ENCODE assay signal across 1 cellular context in genomic region chr4:4327652-4328121, GRCh38.
TF ChIP-seq lines count a peak whose summit lies in the region.

No MANE protein-coding gene starts in this region.

TF ChIP-seq in K562, 482 proteins besides CTCF, POLR2A, EP300 and RAD21 (continued from another document and continues in another):
- TF ChIP-seq ARID4B (CRISPR knock-in tag; IDR thresholded peaks at IDR 0.05) (peak; percentile 25; the same call in 1 of the 2 replicates), SMAD2 (IDR thresholded peaks at IDR 0.05; ENCODE audit: low read depth, low read length) (no peak), MAFF (IDR thresholded peaks at IDR 0.05; ENCODE audit: low read length) (no peak), ZNF707 (CRISPR knock-in tag; conservative IDR thresholded peaks at IDR 0.05) (no peak), ZNF778 (CRISPR knock-in tag; IDR thresholded peaks at IDR 0.05) (no peak), HDAC1 (IDR thresholded peaks at IDR 0.05) (no peak), TBP (optimal IDR thresholded peaks at IDR 0.05; ENCODE audit: low read depth, low read length) (peak; percentile 7), NFXL1 (CRISPR knock-in tag; IDR thresholded peaks at IDR 0.05) (no peak), YY1 (IDR thresholded peaks at IDR 0.05; ENCODE audit: borderline replicate concordance in 1 of 3, control insufficient read depth in 1 of 3, extremely low read depth in 1 of 3, insufficient read depth in 3 of 3, insufficient read length in 1 of 3, insufficient replicate concordance in 2 of 3, low read depth in 1 of 3, low read length in 2 of 3) (no peak), ZNF3 (CRISPR knock-in tag; IDR thresholded peaks at IDR 0.05) (no peak), USF1 (CRISPR knock-in tag; IDR thresholded peaks at IDR 0.05) (peak; percentile 66), PHTF2 (CRISPR knock-in tag; IDR thresholded peaks at IDR 0.05) (no peak), NR2C2 (CRISPR knock-in tag; IDR thresholded peaks at IDR 0.05) (no peak), NR2C2 (tag; IDR thresholded peaks at IDR 0.05) (peak; percentile 25; the same call in 1 of the 2 replicates), ZNF282 (CRISPR knock-in tag; IDR thresholded peaks at IDR 0.05) (no peak), SMARCA4 (IDR thresholded peaks at IDR 0.05) (no peak), MCM5 (IDR thresholded peaks at IDR 0.05; ENCODE audit: low read depth) (no peak), ZNF140 (CRISPR knock-in tag; IDR thresholded peaks at IDR 0.05) (no peak), L3MBTL2 (IDR thresholded peaks at IDR 0.05) (peak; percentile 60; the same call in 1 of the 2 replicates), SMAD4 (CRISPR knock-in tag; conservative IDR thresholded peaks at IDR 0.05) (peak; percentile 52; the same call in 1 of the 2 replicates), VEZF1 (CRISPR knock-in tag; IDR thresholded peaks at IDR 0.05) (0 out of 2 replicates have a peak, but pooled peaks have one; percentile 18), CBFA2T3 (IDR thresholded peaks at IDR 0.05) (no peak), MYC (IDR thresholded peaks at IDR 0.05; ENCODE audit: low read depth, low read length) (peak; percentile 54; the same call in 1 of the 2 replicates), MYC (CRISPR knock-in tag; IDR thresholded peaks at IDR 0.05; ENCODE audit: borderline replicate concordance, low read depth) (no peak), GTF2B (IDR thresholded peaks at IDR 0.05; ENCODE audit: extremely low read depth, insufficient read length) (no peak), PHF8 (IDR thresholded peaks at IDR 0.05; ENCODE audit: borderline replicate concordance, low read length) (peak; percentile 19; the same call in 1 of the 2 replicates), FOXA3 (CRISPR knock-in tag; conservative IDR thresholded peaks at IDR 0.05 in 1 of 2, IDR thresholded peaks at IDR 0.05 in 1 of 2) (0 out of 4 replicates have a peak, but pooled peaks of 1 of the 2 experiments have one; percentile 19), ZNF431 (CRISPR knock-in tag; IDR thresholded peaks at IDR 0.05) (no peak), ZBTB7A (IDR thresholded peaks at IDR 0.05; ENCODE audit: borderline replicate concordance, control insufficient read depth, low read depth, low read length) (peak; percentile 93)
- TF ChIP-seq, protein P1, sequence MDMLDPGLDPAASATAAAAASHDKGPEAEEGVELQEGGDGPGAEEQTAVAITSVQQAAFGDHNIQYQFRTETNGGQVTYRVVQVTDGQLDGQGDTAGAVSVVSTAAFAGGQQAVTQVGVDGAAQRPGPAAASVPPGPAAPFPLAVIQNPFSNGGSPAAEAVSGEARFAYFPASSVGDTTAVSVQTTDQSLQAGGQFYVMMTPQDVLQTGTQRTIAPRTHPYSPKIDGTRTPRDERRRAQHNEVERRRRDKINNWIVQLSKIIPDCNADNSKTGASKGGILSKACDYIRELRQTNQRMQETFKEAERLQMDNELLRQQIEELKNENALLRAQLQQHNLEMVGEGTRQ (CRISPR knock-in tag; IDR thresholded peaks at IDR 0.05) = peak; percentile 34; the same call in 1 of the 2 replicates
- TF ChIP-seq, protein P2, sequence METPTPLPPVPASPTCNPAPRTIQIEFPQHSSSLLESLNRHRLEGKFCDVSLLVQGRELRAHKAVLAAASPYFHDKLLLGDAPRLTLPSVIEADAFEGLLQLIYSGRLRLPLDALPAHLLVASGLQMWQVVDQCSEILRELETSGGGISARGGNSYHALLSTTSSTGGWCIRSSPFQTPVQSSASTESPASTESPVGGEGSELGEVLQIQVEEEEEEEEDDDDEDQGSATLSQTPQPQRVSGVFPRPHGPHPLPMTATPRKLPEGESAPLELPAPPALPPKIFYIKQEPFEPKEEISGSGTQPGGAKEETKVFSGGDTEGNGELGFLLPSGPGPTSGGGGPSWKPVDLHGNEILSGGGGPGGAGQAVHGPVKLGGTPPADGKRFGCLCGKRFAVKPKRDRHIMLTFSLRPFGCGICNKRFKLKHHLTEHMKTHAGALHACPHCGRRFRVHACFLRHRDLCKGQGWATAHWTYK (CRISPR knock-in tag; IDR thresholded peaks at IDR 0.05) = no peak
- TF ChIP-seq, protein P3, sequence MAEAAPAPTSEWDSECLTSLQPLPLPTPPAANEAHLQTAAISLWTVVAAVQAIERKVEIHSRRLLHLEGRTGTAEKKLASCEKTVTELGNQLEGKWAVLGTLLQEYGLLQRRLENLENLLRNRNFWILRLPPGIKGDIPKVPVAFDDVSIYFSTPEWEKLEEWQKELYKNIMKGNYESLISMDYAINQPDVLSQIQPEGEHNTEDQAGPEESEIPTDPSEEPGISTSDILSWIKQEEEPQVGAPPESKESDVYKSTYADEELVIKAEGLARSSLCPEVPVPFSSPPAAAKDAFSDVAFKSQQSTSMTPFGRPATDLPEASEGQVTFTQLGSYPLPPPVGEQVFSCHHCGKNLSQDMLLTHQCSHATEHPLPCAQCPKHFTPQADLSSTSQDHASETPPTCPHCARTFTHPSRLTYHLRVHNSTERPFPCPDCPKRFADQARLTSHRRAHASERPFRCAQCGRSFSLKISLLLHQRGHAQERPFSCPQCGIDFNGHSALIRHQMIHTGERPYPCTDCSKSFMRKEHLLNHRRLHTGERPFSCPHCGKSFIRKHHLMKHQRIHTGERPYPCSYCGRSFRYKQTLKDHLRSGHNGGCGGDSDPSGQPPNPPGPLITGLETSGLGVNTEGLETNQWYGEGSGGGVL (CRISPR knock-in tag; IDR thresholded peaks at IDR 0.05) = no peak
- TF ChIP-seq, protein P4, sequence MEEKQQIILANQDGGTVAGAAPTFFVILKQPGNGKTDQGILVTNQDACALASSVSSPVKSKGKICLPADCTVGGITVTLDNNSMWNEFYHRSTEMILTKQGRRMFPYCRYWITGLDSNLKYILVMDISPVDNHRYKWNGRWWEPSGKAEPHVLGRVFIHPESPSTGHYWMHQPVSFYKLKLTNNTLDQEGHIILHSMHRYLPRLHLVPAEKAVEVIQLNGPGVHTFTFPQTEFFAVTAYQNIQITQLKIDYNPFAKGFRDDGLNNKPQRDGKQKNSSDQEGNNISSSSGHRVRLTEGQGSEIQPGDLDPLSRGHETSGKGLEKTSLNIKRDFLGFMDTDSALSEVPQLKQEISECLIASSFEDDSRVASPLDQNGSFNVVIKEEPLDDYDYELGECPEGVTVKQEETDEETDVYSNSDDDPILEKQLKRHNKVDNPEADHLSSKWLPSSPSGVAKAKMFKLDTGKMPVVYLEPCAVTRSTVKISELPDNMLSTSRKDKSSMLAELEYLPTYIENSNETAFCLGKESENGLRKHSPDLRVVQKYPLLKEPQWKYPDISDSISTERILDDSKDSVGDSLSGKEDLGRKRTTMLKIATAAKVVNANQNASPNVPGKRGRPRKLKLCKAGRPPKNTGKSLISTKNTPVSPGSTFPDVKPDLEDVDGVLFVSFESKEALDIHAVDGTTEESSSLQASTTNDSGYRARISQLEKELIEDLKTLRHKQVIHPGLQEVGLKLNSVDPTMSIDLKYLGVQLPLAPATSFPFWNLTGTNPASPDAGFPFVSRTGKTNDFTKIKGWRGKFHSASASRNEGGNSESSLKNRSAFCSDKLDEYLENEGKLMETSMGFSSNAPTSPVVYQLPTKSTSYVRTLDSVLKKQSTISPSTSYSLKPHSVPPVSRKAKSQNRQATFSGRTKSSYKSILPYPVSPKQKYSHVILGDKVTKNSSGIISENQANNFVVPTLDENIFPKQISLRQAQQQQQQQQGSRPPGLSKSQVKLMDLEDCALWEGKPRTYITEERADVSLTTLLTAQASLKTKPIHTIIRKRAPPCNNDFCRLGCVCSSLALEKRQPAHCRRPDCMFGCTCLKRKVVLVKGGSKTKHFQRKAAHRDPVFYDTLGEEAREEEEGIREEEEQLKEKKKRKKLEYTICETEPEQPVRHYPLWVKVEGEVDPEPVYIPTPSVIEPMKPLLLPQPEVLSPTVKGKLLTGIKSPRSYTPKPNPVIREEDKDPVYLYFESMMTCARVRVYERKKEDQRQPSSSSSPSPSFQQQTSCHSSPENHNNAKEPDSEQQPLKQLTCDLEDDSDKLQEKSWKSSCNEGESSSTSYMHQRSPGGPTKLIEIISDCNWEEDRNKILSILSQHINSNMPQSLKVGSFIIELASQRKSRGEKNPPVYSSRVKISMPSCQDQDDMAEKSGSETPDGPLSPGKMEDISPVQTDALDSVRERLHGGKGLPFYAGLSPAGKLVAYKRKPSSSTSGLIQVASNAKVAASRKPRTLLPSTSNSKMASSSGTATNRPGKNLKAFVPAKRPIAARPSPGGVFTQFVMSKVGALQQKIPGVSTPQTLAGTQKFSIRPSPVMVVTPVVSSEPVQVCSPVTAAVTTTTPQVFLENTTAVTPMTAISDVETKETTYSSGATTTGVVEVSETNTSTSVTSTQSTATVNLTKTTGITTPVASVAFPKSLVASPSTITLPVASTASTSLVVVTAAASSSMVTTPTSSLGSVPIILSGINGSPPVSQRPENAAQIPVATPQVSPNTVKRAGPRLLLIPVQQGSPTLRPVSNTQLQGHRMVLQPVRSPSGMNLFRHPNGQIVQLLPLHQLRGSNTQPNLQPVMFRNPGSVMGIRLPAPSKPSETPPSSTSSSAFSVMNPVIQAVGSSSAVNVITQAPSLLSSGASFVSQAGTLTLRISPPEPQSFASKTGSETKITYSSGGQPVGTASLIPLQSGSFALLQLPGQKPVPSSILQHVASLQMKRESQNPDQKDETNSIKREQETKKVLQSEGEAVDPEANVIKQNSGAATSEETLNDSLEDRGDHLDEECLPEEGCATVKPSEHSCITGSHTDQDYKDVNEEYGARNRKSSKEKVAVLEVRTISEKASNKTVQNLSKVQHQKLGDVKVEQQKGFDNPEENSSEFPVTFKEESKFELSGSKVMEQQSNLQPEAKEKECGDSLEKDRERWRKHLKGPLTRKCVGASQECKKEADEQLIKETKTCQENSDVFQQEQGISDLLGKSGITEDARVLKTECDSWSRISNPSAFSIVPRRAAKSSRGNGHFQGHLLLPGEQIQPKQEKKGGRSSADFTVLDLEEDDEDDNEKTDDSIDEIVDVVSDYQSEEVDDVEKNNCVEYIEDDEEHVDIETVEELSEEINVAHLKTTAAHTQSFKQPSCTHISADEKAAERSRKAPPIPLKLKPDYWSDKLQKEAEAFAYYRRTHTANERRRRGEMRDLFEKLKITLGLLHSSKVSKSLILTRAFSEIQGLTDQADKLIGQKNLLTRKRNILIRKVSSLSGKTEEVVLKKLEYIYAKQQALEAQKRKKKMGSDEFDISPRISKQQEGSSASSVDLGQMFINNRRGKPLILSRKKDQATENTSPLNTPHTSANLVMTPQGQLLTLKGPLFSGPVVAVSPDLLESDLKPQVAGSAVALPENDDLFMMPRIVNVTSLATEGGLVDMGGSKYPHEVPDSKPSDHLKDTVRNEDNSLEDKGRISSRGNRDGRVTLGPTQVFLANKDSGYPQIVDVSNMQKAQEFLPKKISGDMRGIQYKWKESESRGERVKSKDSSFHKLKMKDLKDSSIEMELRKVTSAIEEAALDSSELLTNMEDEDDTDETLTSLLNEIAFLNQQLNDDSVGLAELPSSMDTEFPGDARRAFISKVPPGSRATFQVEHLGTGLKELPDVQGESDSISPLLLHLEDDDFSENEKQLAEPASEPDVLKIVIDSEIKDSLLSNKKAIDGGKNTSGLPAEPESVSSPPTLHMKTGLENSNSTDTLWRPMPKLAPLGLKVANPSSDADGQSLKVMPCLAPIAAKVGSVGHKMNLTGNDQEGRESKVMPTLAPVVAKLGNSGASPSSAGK (IDR thresholded peaks at IDR 0.05) = peak; percentile 65
